16 cellular contexts compared by ENCODE assay signal in genomic region chr5:139457653-139458306, GRCh38. TPM values are rescaled to one million over a fixed set of nuclear protein-coding genes. Genes with fewer than 3 reads are reported as not detected.
DNase-seq lines count a peak whose midpoint lies in the region; ATAC-seq and TF ChIP-seq lines count a peak whose summit lies in the region.
"Had no signal": no experiment of that assay in that cellular context is flagged by ENCODE, and none has a peak within 500 bp of the region (broad histone marks: within the 10 kb centered on the region; RNA-seq: fewer than 3 reads in every experiment).

No MANE protein-coding gene starts in this region.

- no peak overlapping the region for H3K4me3 ChIP-seq in upper lobe of left lung
- H3K4me3 ChIP-seq: skin epidermis, testis had no signal

- peak overlapping the region in 1 of 4 donors; percentile 86 for H3K27ac ChIP-seq in upper lobe of left lung
- H3K27ac ChIP-seq: testis had no signal

- no peak overlapping the region for H3K4me3 Mint-ChIP-seq in activated CD4-positive, alpha-beta memory T cell treated with anti-CD3 and anti-CD28 coated beads, Interleukin-2, amount 10 ng/mL, durations not matched to agents 7 days and 5 days
- H3K4me3 Mint-ChIP-seq in osteocyte (ENCODE audit: unreplicated experiment): no peak overlapping the region

- peak overlapping the region; percentile 98 for H3K27ac Mint-ChIP-seq in activated CD4-positive, alpha-beta memory T cell treated with anti-CD3 and anti-CD28 coated beads, Interleukin-2, amount 10 ng/mL, durations not matched to agents 7 days and 5 days
- H3K27ac Mint-ChIP-seq in osteocyte (ENCODE audit: unreplicated experiment): peak overlapping the region; percentile 41

- CTCF ChIA-PET in activated CD4-positive, alpha-beta memory T cell treated with anti-CD3 and anti-CD28 coated beads, Interleukin-2, amount 10 ng/mL, durations not matched to agents 7 days and 5 days (lab: Charles Lee): interaction anchor here (0.7 to 4.4 kb wide), 12 partner anchors 10 to 659 kb away, joined by 3 to 20 read pairs (median 4); partner anchors contain the start of genes DNAJC18 and STING1

- peak; percentile 48 for DNase-seq in activated CD4-positive, alpha-beta T cell treated with anti-CD3 and anti-CD28 coated beads for 48 hours
- DNase-seq in activated CD4-positive, alpha-beta T cell treated with anti-CD3 and anti-CD28 coated beads, Interleukin-2, amount 50 U/mL, for 4 hours: no peak
- peak; percentile 55 for DNase-seq in activated CD4-positive, alpha-beta memory T cell treated with anti-CD3 and anti-CD28 coated beads, Interleukin-2, amount 10 ng/mL, durations not matched to agents 7 days and 5 days
- DNase-seq in osteocyte (ENCODE audit: extremely low spot score, unreplicated experiment): no peak
- DNase-seq in GM20000 (ENCODE audit: low spot score): no peak
- no peak for DNase-seq in upper lobe of left lung
- DNase-seq: Karpas-422, mesenchymal stem cell, NCI-H187, NCI-H748 treated with DMSO at 0.1 percent for 48 hours, testis had no signal

- TF ChIP-seq EP300 in upper lobe of left lung (IDR thresholded peaks at IDR 0.05): no peak

- H3K27me3 Mint-ChIP-seq in activated CD4-positive, alpha-beta memory T cell treated with anti-CD3 and anti-CD28 coated beads, Interleukin-2, amount 10 ng/mL, durations not matched to agents 7 days and 5 days: no peaks in the 10 kb centered on the region
- H3K27me3 Mint-ChIP-seq in osteocyte (ENCODE audit: unreplicated experiment): no peaks in the 10 kb centered on the region

- no peak for TF ChIP-seq POLR2A in upper lobe of left lung (IDR thresholded peaks at IDR 0.05)

- H3K36me3 ChIP-seq in upper lobe of left lung: peaks cover 0 to 27% (median 3%) of the 10 kb centered on the region in 4 donors

- H3K4me1 Mint-ChIP-seq in activated CD4-positive, alpha-beta memory T cell treated with anti-CD3 and anti-CD28 coated beads, Interleukin-2, amount 10 ng/mL, durations not matched to agents 7 days and 5 days: peaks cover 71% of the 10 kb centered on the region
- H3K4me1 Mint-ChIP-seq in osteocyte (ENCODE audit: unreplicated experiment): peaks cover 38% of the 10 kb centered on the region

- POLR2A ChIA-PET in activated CD4-positive, alpha-beta memory T cell treated with anti-CD3 and anti-CD28 coated beads, Interleukin-2, amount 10 ng/mL, durations not matched to agents 7 days and 5 days (lab: Charles Lee): interaction anchor here (0.7 to 6.9 kb wide), 11 partner anchors 10 to 103 kb away, joined by 3 to 73 read pairs (median 20); partner anchors contain the start of genes DNAJC18, SMIM33, STING1 and UBE2D2

- H3K9me3 ChIP-seq in upper lobe of left lung: no peaks in the 10 kb centered on the region
- H3K9me3 ChIP-seq: testis had no signal

- H3K27me3 ChIP-seq in upper lobe of left lung: no peaks in the 10 kb centered on the region
- H3K27me3 ChIP-seq: testis had no signal

- H3K9me3 Mint-ChIP-seq in activated CD4-positive, alpha-beta memory T cell treated with anti-CD3 and anti-CD28 coated beads, Interleukin-2, amount 10 ng/mL, durations not matched to agents 7 days and 5 days: no peaks in the 10 kb centered on the region
- no peaks in the 10 kb centered on the region for H3K9me3 Mint-ChIP-seq in osteocyte (ENCODE audit: unreplicated experiment)

- ATAC-seq in GM21529 (IDR thresholded peaks at IDR 0.05; ENCODE audit: unreplicated experiment): peak; percentile 31
- ATAC-seq in upper lobe of left lung (ENCODE audit: low FRiP score in 2 of 2): no peak
- no peak for ATAC-seq in GM21717 (IDR thresholded peaks at IDR 0.05; ENCODE audit: unreplicated experiment)

- H3K36me3 Mint-ChIP-seq in activated CD4-positive, alpha-beta memory T cell treated with anti-CD3 and anti-CD28 coated beads, Interleukin-2, amount 10 ng/mL, durations not matched to agents 7 days and 5 days (ENCODE audit: low read depth): no peaks in the 10 kb centered on the region
- H3K36me3 Mint-ChIP-seq in osteocyte (ENCODE audit: unreplicated experiment): no peaks in the 10 kb centered on the region

- H3K4me1 ChIP-seq in upper lobe of left lung: peaks cover 13 to 35% (median 17%) of the 10 kb centered on the region in 4 donors
- H3K4me1 ChIP-seq: testis had no signal

- TF ChIP-seq CTCF in osteocyte (IDR thresholded peaks at IDR 0.05) (no peak), GM20000 (IDR thresholded peaks at IDR 0.05; ENCODE audit: extremely low read depth, missing control alignments) (no peak), upper lobe of left lung (IDR thresholded peaks at IDR 0.05) (no peak)

- WGBS in upper lobe of left lung, 2 donors: 96 to 100% methylated on average over 5 of the region's 5 CpGs

RNA-seq across cellular contexts. Expression of gene ECSCR, which starts 4.8 kb away (rescaled TPM):
- total RNA-seq in activated CD4-positive, alpha-beta memory T cell treated with anti-CD3 and anti-CD28 coated beads, Interleukin-2, amount 10 ng/mL, durations not matched to agents 7 days and 5 days: 1 to 10 TPM in 1 of 2 experiments, not detected in 1; 1.1 TPM
- total RNA-seq in osteocyte: 0.47 TPM in 1 of 2 replicates, not detected in the other
- total RNA-seq in upper lobe of left lung: 10 to 100 TPM in 5 of 6 donors, 1 to 10 TPM in 1; 8.4 to 62.5 (median 24.1) TPM

RNA-seq across cellular contexts. Expression of gene SMIM33, which starts 13.0 kb away (rescaled TPM):
- 1 to 10 TPM; 2.0 to 2.3 TPM for total RNA-seq in activated CD4-positive, alpha-beta memory T cell treated with anti-CD3 and anti-CD28 coated beads, Interleukin-2, amount 10 ng/mL, durations not matched to agents 7 days and 5 days
- total RNA-seq in osteocyte: not detected in 2 replicates
- not detected for total RNA-seq in upper lobe of left lung
- total RNA-seq: A172, omental fat pad had no signal

RNA-seq across cellular contexts. Expression of gene DNAJC18, which starts 18.5 kb away (rescaled TPM):
- total RNA-seq in activated CD4-positive, alpha-beta memory T cell treated with anti-CD3 and anti-CD28 coated beads, Interleukin-2, amount 10 ng/mL, durations not matched to agents 7 days and 5 days: 10 to 100 TPM; 16.1 to 17.0 TPM
- total RNA-seq in osteocyte (26.2 and 32.7 TPM in 2 replicates), upper lobe of left lung (10 to 100 TPM in 1 of 6 donors, 1 to 10 TPM in 5; 1.0 to 11.6 (median 6.3) TPM)

RNA-seq across cellular contexts. Expression of gene STING1, which starts 24.8 kb away (rescaled TPM):
- 100 to 1,000 TPM; 277 to 281 TPM for total RNA-seq in activated CD4-positive, alpha-beta memory T cell treated with anti-CD3 and anti-CD28 coated beads, Interleukin-2, amount 10 ng/mL, durations not matched to agents 7 days and 5 days
- total RNA-seq in osteocyte: 61.6 and 73.0 TPM in 2 replicates
- 100 to 1,000 TPM in 5 of 6 donors, 10 to 100 TPM in 1; 70.3 to 141 (median 107) TPM for total RNA-seq in upper lobe of left lung

RNA-seq across cellular contexts. Expression of gene SPATA24, which starts 53.9 kb away (rescaled TPM):
- 1 to 10 TPM; 9.4 to 9.5 TPM for total RNA-seq in activated CD4-positive, alpha-beta memory T cell treated with anti-CD3 and anti-CD28 coated beads, Interleukin-2, amount 10 ng/mL, durations not matched to agents 7 days and 5 days
- 4.6 TPM in 2 replicates for total RNA-seq in osteocyte
- 1 to 10 TPM in 5 of 6 donors, not detected in 1; 2.9 to 6.3 (median 4.8) TPM for total RNA-seq in upper lobe of left lung

Comparison
In these comparisons a context has a peak if more than half of its experiments do, and no peak if none do; other contexts are left out.
1. DNase-seq: peak in activated CD4-positive, alpha-beta T cell treated with anti-CD3 and anti-CD28 coated beads for 48 hours (single experiment) and activated CD4-positive, alpha-beta memory T cell treated with anti-CD3 and anti-CD28 coated beads, Interleukin-2, amount 10 ng/mL, durations not matched to agents 7 days and 5 days (single experiment); none in activated CD4-positive, alpha-beta T cell treated with anti-CD3 and anti-CD28 coated beads, Interleukin-2, amount 50 U/mL, for 4 hours (0 of 2), osteocyte (single experiment), GM20000 (single experiment) and upper lobe of left lung (0 of 2).